8 cellular contexts compared by ENCODE assay signal in genomic region chr19:11694533-11695439, GRCh38. TPM values are rescaled to one million over a fixed set of nuclear protein-coding genes. Genes with fewer than 3 reads are reported as not detected.
A peak's percentile ranks its signal among the peaks of the same experiment; 100 is the strongest.
DNase-seq lines count a peak whose midpoint lies in the region; TF ChIP-seq lines count a peak whose summit lies in the region.

No MANE protein-coding gene starts in this region.

- POLR2A ChIA-PET in AG04450 (lab: Yijun Ruan, JAX), result no interaction called here

- TF ChIP-seq CTCF in AG04450 (IDR thresholded peaks at IDR 0.05; ENCODE audit: low read depth, low read length) (no peak), OCI-LY3 (IDR thresholded peaks at IDR 0.05; ENCODE audit: low read depth, low read length) (no peak), epithelial cell of proximal tubule (conservative IDR thresholded peaks at IDR 0.05; ENCODE audit: low read depth, low read length) (no peak)

- peaks cover 16% of the 10 kb centered on the region for H3K4me1 ChIP-seq in OCI-LY3 (ENCODE audit: low read length)

- H3K4me3 ChIP-seq in AG04450 (ENCODE audit: low read depth, low read length), result peak overlapping the region; percentile 81
- peak overlapping the region; percentile 84 for H3K4me3 ChIP-seq in OCI-LY3 (ENCODE audit: low read length)
- peak overlapping the region; percentile 85 for H3K4me3 ChIP-seq in epithelial cell of proximal tubule (ENCODE audit: low read depth, low read length)

- H3K27me3 ChIP-seq in AG04450 (ENCODE audit: control insufficient read depth, insufficient read depth, low read length) (no peaks in the 10 kb centered on the region), OCI-LY3 (ENCODE audit: low read depth, low read length) (peaks cover 7% of the 10 kb centered on the region; the same call in 1 of the 2 replicates)

- peaks cover 26% of the 10 kb centered on the region for H3K36me3 ChIP-seq in OCI-LY3 (replicated peaks; ENCODE audit: low read depth, low read length)

- peak overlapping the region; percentile 74 for H3K9ac ChIP-seq in OCI-LY3 (ENCODE audit: low read length)

- no peaks in the 10 kb centered on the region for H4K20me1 ChIP-seq in OCI-LY3 (ENCODE audit: insufficient read depth, low read length)

- peak overlapping the region; percentile 79 for H3K4me2 ChIP-seq in OCI-LY3 (ENCODE audit: low read length)

- H2AFZ ChIP-seq in OCI-LY3 (ENCODE audit: low read depth, low read length), result peak overlapping the region; percentile 60; the same call in 1 of the 2 replicates

- peaks cover 10% of the 10 kb centered on the region; the same call in 1 of the 2 replicates for H3K79me2 ChIP-seq in OCI-LY3 (ENCODE audit: low read length)

- TF ChIP-seq POLR2A in GM19099 (IDR thresholded peaks at IDR 0.05; ENCODE audit: extremely low read depth, insufficient read length, low read depth), result peak; percentile 83

- DNase-seq in AG04450 (ENCODE audit: low read depth, low spot score), result peak; percentile 70
- peak; percentile 84 for DNase-seq in HS-5 (ENCODE audit: low read depth)
- peak; percentile 84 for DNase-seq in activated T-cell treated with anti-CD3 and anti-CD28 coated beads for 4 hours
- peak; percentile 49 for DNase-seq in epithelial cell of proximal tubule (ENCODE audit: low read depth)
- peak; percentile 96 for DNase-seq in mucosa of gallbladder (ENCODE audit: low spot score)
- peak; percentile 76 to 91 for DNase-seq in stimulated activated CD8-positive, alpha-beta memory T cell treated with anti-CD3 and anti-CD28 coated beads, Interleukin-2, amount 100 ng/mL, for 48 hours (ENCODE audit: low read depth in 2 of 2)

- peak overlapping the region; percentile 52 for H3K27ac ChIP-seq in AG04450 (ENCODE audit: low read depth, low read length)
- peak overlapping the region; percentile 38 for H3K27ac ChIP-seq in OCI-LY3 (ENCODE audit: low read length)

- H3K9me3 ChIP-seq in AG04450 (ENCODE audit: control insufficient read depth, insufficient read depth, low read length), result no peaks in the 10 kb centered on the region; the same call in 1 of the 2 replicates
- H3K9me3 ChIP-seq in OCI-LY3 (ENCODE audit: insufficient read depth, low read length), result peaks cover 7% of the 10 kb centered on the region; the same call in 1 of the 2 replicates

- CTCF ChIA-PET in AG04450 (lab: Charles Lee), result interaction anchor here (1.3 kb wide), 1 partner anchor 103 kb away, joined by 3 read pairs; no protein-coding TSS in a partner anchor

RNA-seq across cellular contexts. Expression of gene ZNF823, which starts 44.0 kb away (rescaled TPM):
- polyA plus RNA-seq in AG04450 (2011; rRNA removed), result 2.6 and 3.8 TPM in 2 replicates
- polyA minus RNA-seq in AG04450 (2011; rRNA and poly(A)+ RNA removed), result 5.6 and 6.3 TPM in 2 replicates
- total RNA-seq in epithelial cell of proximal tubule, result 6.5 and 7.4 TPM in 2 replicates
- 8.7 TPM for total RNA-seq in mucosa of gallbladder

Comparison
In these comparisons a context has a peak if more than half of its experiments do, and no peak if none do; other contexts are left out.
1. Peak in every context shown above with its lines: DNase-seq, H3K4me3 ChIP-seq and H3K27ac ChIP-seq.